In the genomic region with DNA sequence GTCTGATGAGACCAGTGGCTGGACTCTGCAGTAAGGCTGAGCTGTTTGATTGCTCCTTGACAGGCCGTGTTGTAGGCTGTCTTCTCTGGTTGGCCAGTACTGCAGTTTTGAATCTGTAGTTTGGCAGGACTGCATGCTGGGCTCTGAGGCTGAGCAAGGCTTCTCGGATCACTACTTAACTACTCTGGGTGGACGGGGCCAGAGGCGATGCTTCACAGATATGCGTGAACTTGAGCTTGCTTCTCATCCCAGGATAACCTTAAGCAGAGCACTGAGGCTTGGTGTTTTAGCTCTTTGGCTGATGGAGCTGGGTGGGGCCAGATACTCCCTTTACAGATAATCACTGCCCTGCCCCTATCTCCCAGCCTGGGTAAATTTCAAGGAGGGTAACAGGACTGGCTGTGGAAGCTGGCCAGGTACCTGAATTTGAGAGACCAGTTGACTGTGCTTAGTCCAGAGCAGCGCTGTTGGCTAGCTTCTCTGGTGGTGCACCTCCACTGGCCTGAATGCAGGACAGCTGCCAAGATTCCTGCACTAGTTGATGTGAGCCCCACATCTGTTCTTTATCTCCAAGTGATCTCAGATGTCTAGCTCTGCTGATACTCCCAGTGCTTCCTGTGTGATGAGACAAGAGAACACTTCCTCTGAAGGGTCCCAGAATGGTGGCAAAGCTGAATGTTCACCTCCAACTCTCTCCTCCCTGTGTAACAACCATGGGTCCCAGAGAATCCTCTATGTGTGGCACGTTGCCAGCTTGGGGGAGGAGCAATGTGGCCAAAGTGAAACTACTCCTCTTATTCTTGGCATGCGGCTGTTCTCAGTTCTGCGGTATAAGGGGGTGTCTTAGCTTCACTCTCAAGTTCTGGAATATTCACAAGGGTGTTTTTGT, we compare ENCODE assay signal across 8 cellular contexts. TPM values are rescaled to one million over a fixed set of nuclear protein-coding genes. Genes with fewer than 3 reads are reported as not detected.
A peak's percentile ranks its signal among the peaks of the same experiment; 100 is the strongest.
DNase-seq lines count a peak whose midpoint lies in the region; ATAC-seq and TF ChIP-seq lines count a peak whose summit lies in the region.

No MANE protein-coding gene starts in this region.

- 52 to 60% methylated on average over 9 of the region's 9 CpGs for WGBS in sigmoid colon, 2 donors

- intact Hi-C loops in head of caudate nucleus (cut with DNase I) (no loop called here), sigmoid colon (cut with DNase I) (no loop called here)

- H3K4me1 ChIP-seq in OCI-LY3 (ENCODE audit: low read length) (peaks cover 11% of the 10 kb centered on the region; the same call in 1 of the 2 replicates), sigmoid colon (peaks cover 0 to 24% (median 19%) of the 10 kb centered on the region in 4 donors)

- no peaks in the 10 kb centered on the region for H3K36me3 ChIP-seq in OCI-LY3 (replicated peaks; ENCODE audit: low read depth, low read length)
- H3K36me3 ChIP-seq in sigmoid colon, result no peaks in the 10 kb centered on the region

- no peaks in the 10 kb centered on the region for H4K20me1 ChIP-seq in OCI-LY3 (ENCODE audit: insufficient read depth, low read length)

- H2AFZ ChIP-seq in OCI-LY3 (ENCODE audit: low read depth, low read length), result 0 out of 2 replicates have a peak overlapping the region, but pooled peaks have one; percentile 0

- H3K79me2 ChIP-seq in OCI-LY3 (ENCODE audit: low read length), result no peaks in the 10 kb centered on the region

- no peak for ATAC-seq in GM21515 (IDR thresholded peaks at IDR 0.05; ENCODE audit: unreplicated experiment)
- ATAC-seq in GM19397 (IDR thresholded peaks at IDR 0.05; ENCODE audit: unreplicated experiment), result no peak

- TF ChIP-seq EP300 in sigmoid colon (IDR thresholded peaks at IDR 0.05), result no peak

- H3K27me3 ChIP-seq in OCI-LY3 (ENCODE audit: low read depth, low read length) (no peaks in the 10 kb centered on the region), sigmoid colon (no peaks in the 10 kb centered on the region)

- H3K9me3 ChIP-seq in OCI-LY3 (ENCODE audit: insufficient read depth, low read length) (no peaks in the 10 kb centered on the region), sigmoid colon (no peaks in the 10 kb centered on the region)

- no peak overlapping the region for H3K4me3 ChIP-seq in OCI-LY3 (ENCODE audit: low read length)
- peak overlapping the region; percentile 9 to 38 (median 34) for H3K4me3 ChIP-seq in sigmoid colon

- TF ChIP-seq CTCF in OCI-LY3 (IDR thresholded peaks at IDR 0.05; ENCODE audit: low read depth, low read length) (no peak), sigmoid colon (IDR thresholded peaks at IDR 0.05) (no peak)

- H3K27ac ChIP-seq in OCI-LY3 (ENCODE audit: low read length) (no peak overlapping the region), sigmoid colon (peak overlapping the region; percentile 58 to 80 (median 78))

- no peak for TF ChIP-seq POLR2A in sigmoid colon (IDR thresholded peaks at IDR 0.05)

- H3K9ac ChIP-seq in OCI-LY3 (ENCODE audit: low read length), result no peak overlapping the region

- H3K4me2 ChIP-seq in OCI-LY3 (ENCODE audit: low read length), result peak overlapping the region; percentile 38

- peak; percentile 12 to 29 for DNase-seq in activated CD8-positive, alpha-beta memory T cell treated with anti-CD3 and anti-CD28 coated beads for 1 hour (ENCODE audit: extremely low read depth in 1 of 2, low read depth in 1 of 2)
- DNase-seq in activated CD8-positive, alpha-beta memory T cell treated with anti-CD3 and anti-CD28 coated beads, Interleukin-2, amount 50 U/mL, for 48 hours, result no peak
- peak; percentile 16 for DNase-seq in activated gamma-delta T cell treated with anti-CD3 and anti-CD28 coated beads, Interleukin-2, amount 50 U/mL, for 16 hours (ENCODE audit: low read depth)
- DNase-seq in head of caudate nucleus (peak in 32 of 42 donors; percentile 8 to 71 (median 28)), sigmoid colon (peak; percentile 87)

RNA-seq across cellular contexts. Expression of a gene that starts 37.9 kb away (rescaled TPM):
- 10 to 100 TPM; 15.7 to 27.7 (median 25.1) TPM for total RNA-seq in sigmoid colon
- polyA plus RNA-seq in sigmoid colon, result 10 to 100 TPM in 1 of 3 donors, 1 to 10 TPM in 2; 8.4 to 20.6 (median 8.8) TPM
